Comparison of ENCODE assay signal across 11 cellular contexts in genomic region chr2:236164201-236164982, GRCh38.
A peak's percentile ranks its signal among the peaks of the same experiment; 100 is the strongest.
DNase-seq lines count a peak whose midpoint lies in the region; ATAC-seq and TF ChIP-seq lines count a peak whose summit lies in the region.
"Had no signal": no experiment of that assay in that cellular context is flagged by ENCODE, and none has a peak within 500 bp of the region (broad histone marks: within the 10 kb centered on the region; RNA-seq: fewer than 3 reads in every experiment).

No MANE protein-coding gene starts in this region.

- DNase-seq in T-helper 1 cell = no peak
- DNase-seq in astrocyte of the cerebellum (ENCODE audit: low read depth) = no peak
- DNase-seq in iPS-NIHi7 (ENCODE audit: extremely low spot score) = peak; percentile 67
- DNase-seq in stimulated activated naive CD8-positive, alpha-beta T cell treated with anti-CD3 and anti-CD28 coated beads, Interleukin-15, amount 100 ng/mL, for 72 hours = no peak
- no peak for DNase-seq in GM19238 (ENCODE audit: insufficient read length, low spot score)
- DNase-seq: transverse colon had no signal

- peak overlapping the region; percentile 50 for H3K4me3 ChIP-seq in astrocyte of the cerebellum (ENCODE audit: low read depth, low read length)
- H3K4me3 ChIP-seq: SK-N-MC had no signal

- H3K27ac Mint-ChIP-seq in T-helper 1 cell treated with Interleukin-12 subunit alpha and Interleukin-12 subunit beta and Interleukin-4 antibody, amounts not matched to agents 30 μg/mL and 1 μg/mL, for 36 hours = peak overlapping the region; percentile 74
- H3K27ac Mint-ChIP-seq in stimulated activated naive CD8-positive, alpha-beta T cell treated with anti-CD3 and anti-CD28 coated beads, Interleukin-15, amount 100 ng/mL, for 72 hours = no peak overlapping the region
- H3K27ac Mint-ChIP-seq: natural killer cell treated with Interleukin-12 subunit alpha and Interleukin-12 subunit beta and Interleukin-15 and Interleukin-18, amount 100 ng/mL, for 72 hours had no signal

- TF ChIP-seq CTCF in astrocyte of the cerebellum (IDR thresholded peaks at IDR 0.05; ENCODE audit: low read depth, low read length, missing control alignments) = no peak

- no peak overlapping the region for H3K4me3 Mint-ChIP-seq in T-helper 1 cell treated with Interleukin-12 subunit alpha and Interleukin-12 subunit beta and Interleukin-4 antibody, amounts not matched to agents 30 μg/mL and 1 μg/mL, for 36 hours
- peak overlapping the region; percentile 19 to 41 for H3K4me3 Mint-ChIP-seq in stimulated activated naive CD8-positive, alpha-beta T cell treated with anti-CD3 and anti-CD28 coated beads, Interleukin-15, amount 100 ng/mL, for 72 hours
- H3K4me3 Mint-ChIP-seq: natural killer cell treated with Interleukin-12 subunit alpha and Interleukin-12 subunit beta and Interleukin-15 and Interleukin-18, amount 100 ng/mL, for 72 hours had no signal

- peak; percentile 16 for ATAC-seq in stimulated activated naive CD8-positive, alpha-beta T cell treated with anti-CD3 and anti-CD28 coated beads, Interleukin-15, amount 100 ng/mL, for 72 hours
- ATAC-seq in GM21619 (IDR thresholded peaks at IDR 0.05; ENCODE audit: unreplicated experiment) (no peak), HG02852 (IDR thresholded peaks at IDR 0.05; ENCODE audit: unreplicated experiment) (no peak)
- ATAC-seq: natural killer cell treated with Interleukin-12 subunit alpha and Interleukin-12 subunit beta and Interleukin-15 and Interleukin-18, amount 100 ng/mL, for 72 hours had no signal

- no peaks in the 10 kb centered on the region for H3K9me3 Mint-ChIP-seq in T-helper 1 cell treated with Interleukin-12 subunit alpha and Interleukin-12 subunit beta and Interleukin-4 antibody, amounts not matched to agents 30 μg/mL and 1 μg/mL, for 36 hours
- no peaks in the 10 kb centered on the region for H3K9me3 Mint-ChIP-seq in stimulated activated naive CD8-positive, alpha-beta T cell treated with anti-CD3 and anti-CD28 coated beads, Interleukin-15, amount 100 ng/mL, for 72 hours
- H3K9me3 Mint-ChIP-seq: natural killer cell treated with Interleukin-12 subunit alpha and Interleukin-12 subunit beta and Interleukin-15 and Interleukin-18, amount 100 ng/mL, for 72 hours had no signal

- peaks cover 55% of the 10 kb centered on the region for H3K27me3 Mint-ChIP-seq in T-helper 1 cell treated with Interleukin-12 subunit alpha and Interleukin-12 subunit beta and Interleukin-4 antibody, amounts not matched to agents 30 μg/mL and 1 μg/mL, for 36 hours (ENCODE audit: low read depth)
- peaks cover 89% of the 10 kb centered on the region for H3K27me3 Mint-ChIP-seq in stimulated activated naive CD8-positive, alpha-beta T cell treated with anti-CD3 and anti-CD28 coated beads, Interleukin-15, amount 100 ng/mL, for 72 hours

- peaks cover 1% of the 10 kb centered on the region for H3K4me1 Mint-ChIP-seq in T-helper 1 cell treated with Interleukin-12 subunit alpha and Interleukin-12 subunit beta and Interleukin-4 antibody, amounts not matched to agents 30 μg/mL and 1 μg/mL, for 36 hours (ENCODE audit: low read depth)
- H3K4me1 Mint-ChIP-seq in stimulated activated naive CD8-positive, alpha-beta T cell treated with anti-CD3 and anti-CD28 coated beads, Interleukin-15, amount 100 ng/mL, for 72 hours = peaks cover 15% of the 10 kb centered on the region

- H3K36me3 Mint-ChIP-seq in T-helper 1 cell treated with Interleukin-12 subunit alpha and Interleukin-12 subunit beta and Interleukin-4 antibody, amounts not matched to agents 30 μg/mL and 1 μg/mL, for 36 hours (ENCODE audit: low read depth) = no peaks in the 10 kb centered on the region
- H3K36me3 Mint-ChIP-seq: natural killer cell treated with Interleukin-12 subunit alpha and Interleukin-12 subunit beta and Interleukin-15 and Interleukin-18, amount 100 ng/mL, for 72 hours had no signal

- in situ Hi-C loops in astrocyte of the cerebellum (cut with HindIII; ENCODE audit: low sequenced_read_pairs) = no loop called here
